19 cellular contexts compared by ENCODE assay signal in genomic region chr6:38792356-38792755, GRCh38.
"Had no signal": no experiment of that assay in that cellular context is flagged by ENCODE, and none has a peak within 500 bp of the region (broad histone marks: within the 10 kb centered on the region; RNA-seq: fewer than 3 reads in every experiment).

No MANE protein-coding gene starts in this region.

- ATAC-seq: gastroesophageal sphincter; left lung; lower lobe of right lung; natural killer cell treated with Interleukin-12 subunit alpha and Interleukin-12 subunit beta and Interleukin-15 and Interleukin-18, amount 100 ng/mL, for 72 hours; right cardiac atrium; stimulated activated effector memory CD8-positive, alpha-beta T cell treated with anti-CD3 and anti-CD28 coated beads, Interleukin-12 subunit alpha, Interleukin-12 subunit beta, amount 100 ng/mL, for 72 hours; stimulated activated naive CD8-positive, alpha-beta T cell treated with anti-CD3 and anti-CD28 coated beads, Interleukin-15, Interleukin-2, amounts not matched to agents 100 U/mL and 50 U/mL, for 24 hours had no signal

- H3K9me3 ChIP-seq: esophagus muscularis mucosa, gastroesophageal sphincter, left lung, lower lobe of right lung, tibial artery, upper lobe of left lung, uterus had no signal

- H3K4me1 ChIP-seq: esophagus muscularis mucosa, gastroesophageal sphincter, left lung, lower lobe of right lung, tibial artery, upper lobe of left lung, uterus had no signal

- H3K4me3 ChIP-seq: esophagus muscularis mucosa, gastroesophageal sphincter, left lung, lower lobe of right lung, smooth muscle cell, tibial artery, upper lobe of left lung, uterus had no signal

- H3K27me3 ChIP-seq: left lung, upper lobe of left lung, uterus had no signal

- H3K27ac ChIP-seq: esophagus muscularis mucosa, gastroesophageal sphincter, left lung, lower lobe of right lung, tibial artery, upper lobe of left lung, uterus had no signal

- H3K36me3 ChIP-seq: esophagus muscularis mucosa, gastroesophageal sphincter, left lung, lower lobe of right lung, tibial artery, upper lobe of left lung, uterus had no signal

- DNase-seq: foreskin fibroblast; glutamatergic neuron; islet precursor cell; left lung; lower lobe of right lung; mesenchymal stem cell; midbrain; right cardiac atrium; stimulated activated CD4-positive, alpha-beta T cell treated with anti-CD3 and anti-CD28 coated beads, Interleukin-2, amount 100 ng/mL, for 48 hours; stimulated activated CD8-positive, alpha-beta memory T cell treated with anti-CD3 and anti-CD28 coated beads, Interleukin-4, amount 100 ng/mL, for 48 hours; stimulated activated naive CD8-positive, alpha-beta T cell treated with anti-CD3 and anti-CD28 coated beads, Interleukin-15, Interleukin-2, amounts not matched to agents 100 U/mL and 50 U/mL, for 24 hours; tibial artery; upper lobe of left lung; uterus had no signal
